In the genomic region with DNA sequence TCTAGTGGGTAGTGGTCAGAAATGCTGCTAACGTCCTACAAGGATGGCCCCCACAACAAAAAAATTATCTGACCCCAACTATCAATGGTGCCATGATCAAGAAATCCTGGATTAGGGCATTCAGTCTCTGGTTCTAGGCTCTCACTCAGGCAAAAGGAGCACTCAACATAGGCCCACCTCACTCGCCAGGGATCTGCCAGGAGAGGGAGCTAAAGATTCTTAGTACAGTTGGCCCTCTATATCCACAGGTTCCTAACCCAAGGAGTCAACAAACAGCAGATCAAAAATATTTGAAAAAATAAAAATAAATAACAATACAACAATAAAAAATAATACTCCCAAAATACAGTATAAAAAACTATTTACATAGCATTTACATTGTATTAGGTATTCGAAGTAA, we compare ENCODE assay signal across 8 cellular contexts. TPM values are rescaled to one million over a fixed set of nuclear protein-coding genes. Genes with fewer than 3 reads are reported as not detected.
A peak's percentile ranks its signal among the peaks of the same experiment; 100 is the strongest.
DNase-seq lines count a peak whose midpoint lies in the region; ATAC-seq, FAIRE-seq and TF ChIP-seq lines count a peak whose summit lies in the region.

No MANE protein-coding gene starts in this region.

- no peak overlapping the region for H3K9ac ChIP-seq in SK-N-MC (ENCODE audit: insufficient read length)

- no peak for FAIRE-seq in RCC 7860 (lab: Jason Lieb, UNC)

- H3K9me3 ChIP-seq in DOHH2 (ENCODE audit: control insufficient read depth, insufficient read depth, low read length) (no peaks in the 10 kb centered on the region), SK-N-MC (ENCODE audit: low read depth, low read length) (no peaks in the 10 kb centered on the region)

- peak; percentile 14 for DNase-seq in HS-27A (ENCODE audit: low read depth)
- DNase-seq in SK-N-MC (ENCODE audit: low read depth, low spot score) = peak; percentile 8
- peak in 1 of 2 donors; percentile 17 for DNase-seq in foreskin keratinocyte
- no peak for DNase-seq in NK-92 (lab: John Stamatoyannopoulos, UW; ENCODE audit: unreplicated experiment)
- no peak for DNase-seq in RCC 7860 (ENCODE audit: low spot score)

- no peaks in the 10 kb centered on the region for H4K20me1 ChIP-seq in DOHH2 (ENCODE audit: control insufficient read depth, insufficient read depth, low read depth, low read length)

- H3K4me2 ChIP-seq in DOHH2 (ENCODE audit: low read length) = no peak overlapping the region

- no peaks in the 10 kb centered on the region for H3K79me2 ChIP-seq in DOHH2 (ENCODE audit: control insufficient read depth, low read length)

- ATAC-seq in foreskin keratinocyte (peak; percentile 44), GM21737 (IDR thresholded peaks at IDR 0.05; ENCODE audit: unreplicated experiment) (no peak), GM18858 (IDR thresholded peaks at IDR 0.05; ENCODE audit: unreplicated experiment) (no peak)

- H3K4me3 ChIP-seq in DOHH2 (ENCODE audit: low read length) (no peak overlapping the region), SK-N-MC (no peak overlapping the region)

- peak; percentile 35 for TF ChIP-seq CTCF in DOHH2 (IDR thresholded peaks at IDR 0.05; ENCODE audit: low read depth, low read length, poor library complexity, severe bottlenecking)
- TF ChIP-seq CTCF in foreskin keratinocyte (conservative IDR thresholded peaks at IDR 0.05) = peak; percentile 73

- H3K4me1 ChIP-seq in DOHH2 (ENCODE audit: control insufficient read depth, low read length) (no peaks in the 10 kb centered on the region), foreskin keratinocyte (no peaks in the 10 kb centered on the region)

- no peak overlapping the region for H3K27ac ChIP-seq in DOHH2 (ENCODE audit: low read depth, low read length)
- H3K27ac ChIP-seq in SK-N-MC = no peak overlapping the region
- H3K27ac ChIP-seq in foreskin keratinocyte = no peak overlapping the region

- H3K9me2 ChIP-seq in DOHH2 (replicated peaks; ENCODE audit: control insufficient read depth, low read length) = no peaks in the 10 kb centered on the region

- no peaks in the 10 kb centered on the region for H3F3A ChIP-seq in DOHH2 (ENCODE audit: control insufficient read depth, insufficient read depth)

- H3K36me3 ChIP-seq in DOHH2 (ENCODE audit: control insufficient read depth, low read length) (no peaks in the 10 kb centered on the region), SK-N-MC (ENCODE audit: insufficient read depth, low read length) (no peaks in the 10 kb centered on the region)

- peaks cover 14% of the 10 kb centered on the region; the same call in 1 of the 2 replicates for H3K27me3 ChIP-seq in DOHH2 (ENCODE audit: control insufficient read depth, low read length)
- no peaks in the 10 kb centered on the region for H3K27me3 ChIP-seq in foreskin keratinocyte

RNA-seq across cellular contexts. Expression of a gene that starts 10.0 kb away (rescaled TPM):
- total RNA-seq in foreskin keratinocyte = 0.17 and 0.25 TPM in 2 replicates
- 0.04 and 0.14 TPM in 2 replicates for polyA plus RNA-seq in foreskin keratinocyte

RNA-seq across cellular contexts. Expression of a gene that starts 46.9 kb away (rescaled TPM):
- 165 and 187 TPM in 2 replicates for total RNA-seq in foreskin keratinocyte
- polyA plus RNA-seq in foreskin keratinocyte = 178 and 183 TPM in 2 replicates

Comparison
In these comparisons a context has a peak if more than half of its experiments do, and no peak if none do; other contexts are left out.
1. DNase-seq: peak in HS-27A (single experiment) and SK-N-MC (single experiment); none in NK-92 (single experiment) and RCC 7860 (single experiment).